In the genomic region with DNA sequence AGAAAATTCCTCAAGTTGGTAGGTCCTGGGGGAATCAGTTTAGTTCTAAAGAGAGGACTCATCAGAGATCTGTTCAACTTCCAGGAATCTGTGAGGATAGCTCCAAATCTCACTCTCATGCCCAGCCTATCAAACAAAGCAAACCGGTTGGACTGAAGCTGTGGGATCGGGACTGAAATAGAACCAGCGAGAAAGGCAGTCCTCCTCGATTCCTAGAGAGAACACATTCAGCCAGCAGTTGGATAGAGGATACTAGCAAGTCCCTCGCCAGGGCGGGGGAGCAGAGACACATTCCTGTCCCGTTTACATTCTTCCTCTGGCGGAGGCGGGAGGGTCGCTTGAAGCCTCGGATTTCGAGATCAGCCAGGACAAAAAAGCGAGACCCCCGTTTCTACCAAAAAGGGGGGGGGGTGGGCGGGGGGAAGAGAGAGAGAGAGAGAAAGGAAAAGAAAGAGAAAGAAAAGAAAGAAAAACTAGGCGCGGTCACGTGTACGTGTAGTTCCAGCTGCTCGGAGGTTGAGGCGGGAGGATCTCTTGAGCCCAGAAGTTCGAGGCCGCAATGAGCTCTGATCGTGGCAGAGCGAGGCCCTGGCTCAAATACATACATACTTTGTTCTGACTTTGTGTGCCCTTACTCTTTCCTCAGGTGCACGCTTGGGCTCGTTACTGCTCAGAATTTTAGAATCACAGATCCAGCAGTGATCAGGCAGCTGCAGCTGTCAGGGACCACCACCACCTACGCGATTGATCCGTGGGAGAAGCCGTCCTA, we compare ENCODE assay signal across 2 cellular contexts.
TF ChIP-seq lines count a peak whose summit lies in the region.

No MANE protein-coding gene starts in this region.

TF ChIP-seq in IMR-90, 13 proteins besides CTCF, POLR2A, EP300 and RAD21 (continued from another document):
- TF ChIP-seq MXI1 (IDR thresholded peaks at IDR 0.05; ENCODE audit: borderline replicate concordance, low read depth, low read length) (no peak), BHLHE40 (IDR thresholded peaks at IDR 0.05; ENCODE audit: low read depth, low read length) (0 out of 2 replicates have a peak, but pooled peaks have one; percentile 23)
- TF ChIP-seq, protein P1, sequence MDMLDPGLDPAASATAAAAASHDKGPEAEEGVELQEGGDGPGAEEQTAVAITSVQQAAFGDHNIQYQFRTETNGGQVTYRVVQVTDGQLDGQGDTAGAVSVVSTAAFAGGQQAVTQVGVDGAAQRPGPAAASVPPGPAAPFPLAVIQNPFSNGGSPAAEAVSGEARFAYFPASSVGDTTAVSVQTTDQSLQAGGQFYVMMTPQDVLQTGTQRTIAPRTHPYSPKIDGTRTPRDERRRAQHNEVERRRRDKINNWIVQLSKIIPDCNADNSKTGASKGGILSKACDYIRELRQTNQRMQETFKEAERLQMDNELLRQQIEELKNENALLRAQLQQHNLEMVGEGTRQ (IDR thresholded peaks at IDR 0.05; ENCODE audit: low read depth, low read length), result peak; percentile 69

TF ChIP-seq in PFSK-1, 5 proteins besides CTCF, POLR2A, EP300 and RAD21 (continued from another document):
- TF ChIP-seq TAF1 (IDR thresholded peaks at IDR 0.05; ENCODE audit: borderline replicate concordance, insufficient read depth, low read length) (peak; percentile 76; the same call in 1 of the 2 replicates), SIN3A (IDR thresholded peaks at IDR 0.05; ENCODE audit: borderline replicate concordance, insufficient read depth, low read length) (no peak; the same call in 1 of the 2 replicates), FOXP2 (optimal IDR thresholded peaks at IDR 0.05; ENCODE audit: borderline replicate concordance, extremely low read depth, extremely low read length, insufficient read depth) (peak; percentile 9)
- TF ChIP-seq, protein P2, sequence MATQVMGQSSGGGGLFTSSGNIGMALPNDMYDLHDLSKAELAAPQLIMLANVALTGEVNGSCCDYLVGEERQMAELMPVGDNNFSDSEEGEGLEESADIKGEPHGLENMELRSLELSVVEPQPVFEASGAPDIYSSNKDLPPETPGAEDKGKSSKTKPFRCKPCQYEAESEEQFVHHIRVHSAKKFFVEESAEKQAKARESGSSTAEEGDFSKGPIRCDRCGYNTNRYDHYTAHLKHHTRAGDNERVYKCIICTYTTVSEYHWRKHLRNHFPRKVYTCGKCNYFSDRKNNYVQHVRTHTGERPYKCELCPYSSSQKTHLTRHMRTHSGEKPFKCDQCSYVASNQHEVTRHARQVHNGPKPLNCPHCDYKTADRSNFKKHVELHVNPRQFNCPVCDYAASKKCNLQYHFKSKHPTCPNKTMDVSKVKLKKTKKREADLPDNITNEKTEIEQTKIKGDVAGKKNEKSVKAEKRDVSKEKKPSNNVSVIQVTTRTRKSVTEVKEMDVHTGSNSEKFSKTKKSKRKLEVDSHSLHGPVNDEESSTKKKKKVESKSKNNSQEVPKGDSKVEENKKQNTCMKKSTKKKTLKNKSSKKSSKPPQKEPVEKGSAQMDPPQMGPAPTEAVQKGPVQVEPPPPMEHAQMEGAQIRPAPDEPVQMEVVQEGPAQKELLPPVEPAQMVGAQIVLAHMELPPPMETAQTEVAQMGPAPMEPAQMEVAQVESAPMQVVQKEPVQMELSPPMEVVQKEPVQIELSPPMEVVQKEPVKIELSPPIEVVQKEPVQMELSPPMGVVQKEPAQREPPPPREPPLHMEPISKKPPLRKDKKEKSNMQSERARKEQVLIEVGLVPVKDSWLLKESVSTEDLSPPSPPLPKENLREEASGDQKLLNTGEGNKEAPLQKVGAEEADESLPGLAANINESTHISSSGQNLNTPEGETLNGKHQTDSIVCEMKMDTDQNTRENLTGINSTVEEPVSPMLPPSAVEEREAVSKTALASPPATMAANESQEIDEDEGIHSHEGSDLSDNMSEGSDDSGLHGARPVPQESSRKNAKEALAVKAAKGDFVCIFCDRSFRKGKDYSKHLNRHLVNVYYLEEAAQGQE (IDR thresholded peaks at IDR 0.05; ENCODE audit: insufficient read depth in 1 of 2, low read depth in 2 of 2, low read length in 2 of 2), result 0 out of 4 replicates have a peak, but pooled peaks of 1 of the 2 experiments have one; percentile 11
